In the genomic region with DNA sequence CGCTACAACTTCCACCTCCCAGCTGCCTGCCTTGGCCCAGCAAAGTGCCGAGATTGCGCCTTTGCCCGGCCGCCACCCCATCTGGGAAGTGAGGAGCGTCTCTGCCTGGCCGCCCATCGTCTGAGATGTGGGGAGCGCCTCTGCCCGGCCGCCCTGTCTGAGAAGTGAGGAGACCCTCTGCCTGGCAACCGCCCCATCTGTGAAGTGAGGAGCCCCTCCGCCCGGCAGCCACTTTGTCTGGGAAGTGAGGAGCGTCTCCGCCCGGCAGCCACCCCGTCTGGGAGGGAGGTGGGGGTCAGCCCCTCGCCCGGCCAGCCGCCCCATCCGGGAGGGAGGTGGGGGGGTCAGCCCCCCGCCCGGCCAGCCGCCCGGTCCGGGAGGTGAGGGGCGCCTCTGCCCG, we compare ENCODE assay signal across 3 cellular contexts. TPM values are rescaled to one million over a fixed set of nuclear protein-coding genes. Genes with fewer than 3 reads are reported as not detected.
"Had no signal": no experiment of that assay in that cellular context is flagged by ENCODE, and none has a peak within 500 bp of the region (broad histone marks: within the 10 kb centered on the region; RNA-seq: fewer than 3 reads in every experiment).

No MANE protein-coding gene starts in this region.

RNA-seq across cellular contexts. Expression of gene SCML4, which starts 21.0 kb away (rescaled TPM):
- total RNA-seq: osteoblast, pulmonary artery endothelial cell, smooth muscle cell had no signal
